In genomic region chr20:277496-277781, GRCh38 we compare ENCODE assay signal across 22 cellular contexts. TPM values are rescaled to one million over a fixed set of nuclear protein-coding genes. Genes with fewer than 3 reads are reported as not detected.
DNase-seq lines count a peak whose midpoint lies in the region; ATAC-seq, FAIRE-seq and TF ChIP-seq lines count a peak whose summit lies in the region.
"Had no signal": no experiment of that assay in that cellular context is flagged by ENCODE, and none has a peak within 500 bp of the region (broad histone marks: within the 10 kb centered on the region; RNA-seq: fewer than 3 reads in every experiment).

No MANE protein-coding gene starts in this region.

- intact Hi-C loops in Panc1 (cut with micrococcal nuclease; ENCODE audit: unreplicated experiment) (no loop called here), sciatic nerve (cut with DNase I) (loop anchor here (10.0 kb wide), 1 partner anchor 57 kb away; no protein-coding TSS in a partner anchor), mammary epithelial cell (cut with micrococcal nuclease) (no loop called here)

- no TSS peak for BruUV-seq in Panc1 (replicated peaks; lab: Mats Ljungman, UMichigan)
- BruUV-seq in mammary epithelial cell (replicated peaks; lab: Mats Ljungman, UMichigan), result no TSS peak

- WGBS in H1 (ENCODE audit: extremely low coverage in 1 of 2, insufficient coverage in 1 of 2, insufficient read length in 1 of 2, insufficient replicate concordance in 2 of 2, low coverage in 1 of 2, low lambda C conversion rate in 2 of 2, missing lambda C conversion rate in 1 of 2), 2 experiments, result 84% methylated on average over 3 of the region's 3 CpGs; no CpG with 5 or more reads in 1 of the 2 experiments
- 64% methylated on average over 2 of the region's 3 CpGs for WGBS in mammary epithelial cell (ENCODE audit: low coverage, missing lambda C conversion rate)

- CTCF ChIA-PET in Panc1 (lab: Charles Lee) (no interaction called here), H1 (lab: Charles Lee; ENCODE audit: partially characterized antibody) (interaction anchor here (1.1 to 6.7 kb wide), 11 partner anchors 10 to 124 kb away, joined by 3 to 63 read pairs (median 6); no protein-coding TSS in a partner anchor), mammary epithelial cell (lab: Charles Lee; ENCODE audit: low non-redundant PET) (no interaction called here)

- ATAC-seq in GM23338 (no peak), Panc1 (0 out of 2 replicates have a peak, but pooled peaks have one; percentile 30), sciatic nerve (no peak), GM18870 (IDR thresholded peaks at IDR 0.05; ENCODE audit: unreplicated experiment) (no peak)
- ATAC-seq: CD8-positive, alpha-beta T cell had no signal

- H3K23ac ChIP-seq in H1 (ENCODE audit: insufficient read length), result no peak overlapping the region

- H3K9me3 ChIP-seq in Panc1 (ENCODE audit: control insufficient read depth, insufficient read depth, low read depth, low read length) (no peaks in the 10 kb centered on the region), H1 (ENCODE audit: insufficient read depth in 2 of 2, low read depth in 1 of 2, low read length in 1 of 2) (no peaks in the 10 kb centered on the region), mammary epithelial cell (replicated peaks; ENCODE audit: insufficient read depth, low read length) (no peaks in the 10 kb centered on the region)
- H3K9me3 ChIP-seq: Caco-2, HAP-1 had no signal

- no peaks in the 10 kb centered on the region for H3K27me3 ChIP-seq in GM23338 (ENCODE audit: insufficient read depth)
- H3K27me3 ChIP-seq in Panc1 (ENCODE audit: control insufficient read depth, insufficient read depth, low read length), result no peaks in the 10 kb centered on the region
- peaks cover 0 to 2% (median under 1%) of the 10 kb centered on the region in 4 experiments; a peak in 2 of 7 replicates for H3K27me3 ChIP-seq in H1 (replicated peaks in 1 of 4; ENCODE audit: control insufficient read depth in 3 of 4, extremely low read depth in 1 of 4, insufficient read depth in 3 of 4, low read length in 3 of 4)
- H3K27me3 ChIP-seq in mammary epithelial cell (ENCODE audit: insufficient read depth, low read length), result peaks cover 2% of the 10 kb centered on the region
- H3K27me3 ChIP-seq: BLaER1 had no signal

- H4K91ac ChIP-seq in H1 (replicated peaks; ENCODE audit: insufficient read length, low read length), result no peak overlapping the region

- no peak overlapping the region for H2BK15ac ChIP-seq in H1 (ENCODE audit: low read length)

- no peak overlapping the region for H4K5ac ChIP-seq in H1 (ENCODE audit: insufficient read length, low read depth, low read length)

- DNase-seq in GM23338 (ENCODE audit: low spot score) (no peak), Panc1 (ENCODE audit: low read depth, low spot score) (no peak), H1 (ENCODE audit: low read depth in 1 of 2, low spot score in 2 of 2) (no peak), sciatic nerve (ENCODE audit: low spot score) (peak; percentile 38), mammary epithelial cell (no peak), GM13976 (ENCODE audit: low spot score) (no peak), T1000 (lab: John Stamatoyannopoulos, UW) (no peak)
- DNase-seq: CD4-positive, CD25-positive, alpha-beta regulatory T cell; CD8-positive, alpha-beta T cell; DMS153; DND-41; GM23248 had no signal

- no peak overlapping the region for H4K8ac ChIP-seq in H1 (ENCODE audit: extremely low read depth, insufficient read depth, low read length)

- peak overlapping the region; percentile 38; the same call in 2 of the 3 replicates for H3K4me3 Mint-ChIP-seq in GM23338
- H3K4me3 Mint-ChIP-seq: CD4-positive, CD25-positive, alpha-beta regulatory T cell; CD8-positive, alpha-beta T cell had no signal

- no peak overlapping the region for H3K4me3 ChIP-seq in GM23338
- H3K4me3 ChIP-seq in Panc1 (ENCODE audit: low read depth in 2 of 2, low read length in 2 of 2), result no peak overlapping the region
- H3K4me3 ChIP-seq in H1 (ENCODE audit: extremely low read depth in 1 of 4, insufficient read depth in 2 of 4, low read depth in 3 of 4, low read length in 4 of 4), result no peak overlapping the region
- H3K4me3 ChIP-seq in mammary epithelial cell (replicated peaks in 1 of 3; ENCODE audit: insufficient read depth in 1 of 3, low read depth in 2 of 3, low read length in 3 of 3), result no peak overlapping the region
- H3K4me3 ChIP-seq: BLaER1, GM23248, HAP-1 had no signal

- no peaks in the 10 kb centered on the region for H3K9me2 ChIP-seq in GM23338 (ENCODE audit: insufficient read depth)

- H3K36me3 Mint-ChIP-seq in GM23338 (ENCODE audit: low read depth), result peaks cover 59% of the 10 kb centered on the region

- H2BK5ac ChIP-seq in H1 (ENCODE audit: low read depth, low read length), result no peak overlapping the region

- no peak overlapping the region for H2AFZ ChIP-seq in GM23338
- no peak overlapping the region for H2AFZ ChIP-seq in H1 (ENCODE audit: low read length)
- no peak overlapping the region for H2AFZ ChIP-seq in mammary epithelial cell (ENCODE audit: low read depth, low read length)
- H2AFZ ChIP-seq: GM23248 had no signal

- H2BK120ac ChIP-seq in H1 (replicated peaks; ENCODE audit: low read depth, low read length), result no peak overlapping the region

- H3K36me3 ChIP-seq in GM23338 (ENCODE audit: insufficient read depth) (0 out of 2 replicates have a peak, but pooled peaks cover 4% of the 10 kb centered on the region), Panc1 (ENCODE audit: control insufficient read depth, insufficient read depth, low read length) (no peaks in the 10 kb centered on the region), H1 (ENCODE audit: control insufficient read depth in 2 of 4, insufficient read depth in 4 of 4, low read length in 3 of 4) (peaks cover 8 to 21% (median 13%) of the 10 kb centered on the region in 4 experiments; a peak in 7 of 8 replicates), mammary epithelial cell (ENCODE audit: insufficient read depth, low read length) (no peaks in the 10 kb centered on the region)
- H3K36me3 ChIP-seq: HAP-1 had no signal

- H4K20me1 ChIP-seq in GM23338 (replicated peaks; ENCODE audit: insufficient read depth), result peaks cover 5% of the 10 kb centered on the region
- H4K20me1 ChIP-seq in H1 (replicated peaks in 1 of 2; ENCODE audit: control insufficient read depth in 1 of 2, insufficient read depth in 2 of 2, low read length in 2 of 2), result peaks cover 2 to 8% of the 10 kb centered on the region in 2 experiments
- no peaks in the 10 kb centered on the region for H4K20me1 ChIP-seq in mammary epithelial cell (ENCODE audit: insufficient read depth, low read length)
- H4K20me1 ChIP-seq: BLaER1 had no signal

- peaks cover 6% of the 10 kb centered on the region; the same call in 1 of the 2 replicates for H3K4me1 ChIP-seq in GM23338 (ENCODE audit: insufficient read depth)
- no peaks in the 10 kb centered on the region for H3K4me1 ChIP-seq in Panc1 (ENCODE audit: control insufficient read depth, insufficient read depth, low read length)
- peaks cover 0 to 4% (median 4%) of the 10 kb centered on the region in 4 experiments; a peak in 4 of 7 replicates for H3K4me1 ChIP-seq in H1 (replicated peaks in 1 of 4; ENCODE audit: control insufficient read depth in 3 of 4, insufficient read depth in 4 of 4, low read length in 3 of 4)
- H3K4me1 ChIP-seq in mammary epithelial cell (ENCODE audit: insufficient read depth, low read length), result no peaks in the 10 kb centered on the region
- H3K4me1 ChIP-seq: Caco-2, HAP-1 had no signal

- no peak for TF ChIP-seq RAD21 in H1 (IDR thresholded peaks at IDR 0.05 in 1 of 2, conservative IDR thresholded peaks at IDR 0.05 in 1 of 2; ENCODE audit: low read depth in 2 of 2, low read length in 2 of 2)

- H3K9me3 Mint-ChIP-seq in GM23338, result 0 out of 3 replicates have a peak, but pooled peaks cover 7% of the 10 kb centered on the region
- H3K9me3 Mint-ChIP-seq: CD8-positive, alpha-beta T cell had no signal

- no peaks in the 10 kb centered on the region; the same call in 1 of the 2 replicates for H3K23me2 ChIP-seq in H1 (ENCODE audit: low read depth, low read length)

- no peak for FAIRE-seq in H1 (lab: Jason Lieb, UNC)
- FAIRE-seq: G401.6, GM12892, H54 had no signal

- POLR2A ChIA-PET in Panc1 (lab: Charles Lee), result no interaction called here
- POLR2A ChIA-PET in H1 (lab: Charles Lee; ENCODE audit: partially characterized antibody), result interaction anchor here (1.8 to 6.1 kb wide), 5 partner anchors 9 to 53 kb away, joined by 5 to 61 read pairs (median 21); partner anchors contain the start of genes SOX12 and ZCCHC3

- H3K56ac ChIP-seq in H1 (replicated peaks; ENCODE audit: insufficient read length, low read depth, low read length), result no peak overlapping the region

- H3K79me1 ChIP-seq in H1 (ENCODE audit: low read depth, low read length), result no peaks in the 10 kb centered on the region; the same call in 1 of the 2 replicates

- H3K79me2 ChIP-seq in GM23338 (replicated peaks; ENCODE audit: insufficient read depth) (no peaks in the 10 kb centered on the region), H1 (ENCODE audit: control insufficient read depth in 1 of 2, insufficient read depth in 2 of 2, low read length in 2 of 2) (no peaks in the 10 kb centered on the region), mammary epithelial cell (ENCODE audit: insufficient read depth, low read length) (no peaks in the 10 kb centered on the region)

- H2BK20ac ChIP-seq in H1 (ENCODE audit: low read length), result no peak overlapping the region

- no peak for TF ChIP-seq POLR2A in H1 (IDR thresholded peaks at IDR 0.05; ENCODE audit: control extremely low read depth in 1 of 2, low read depth in 2 of 2, low read length in 2 of 2)

- H3K27ac ChIP-seq in GM23338 (ENCODE audit: low read depth), result no peak overlapping the region
- H3K27ac ChIP-seq in Panc1 (ENCODE audit: low read length), result no peak overlapping the region
- H3K27ac ChIP-seq in H1 (ENCODE audit: low read depth, low read length), result no peak overlapping the region
- no peak overlapping the region for H3K27ac ChIP-seq in mammary epithelial cell (ENCODE audit: insufficient read depth, low read depth, low read length)
- H3K27ac ChIP-seq: BLaER1, C4-2B, GM23248 had no signal

- in situ Hi-C loops in Panc1 (cut with HindIII; ENCODE audit: low pct_unique_long_range_greater_than_20kb, low sequenced_read_pairs), result no loop called here
- in situ Hi-C loops in mammary epithelial cell (cut with MboI; ENCODE audit: low sequenced_read_pairs in 2 of 2), result no loop called here
- in situ Hi-C loops in GM13976 (cut with MboI; ENCODE audit: low sequenced_read_pairs, unreplicated experiment), result no loop called here

- no peak overlapping the region for H3K4ac ChIP-seq in H1 (replicated peaks; ENCODE audit: insufficient read length, low read depth, low read length)

- peaks cover 22% of the 10 kb centered on the region for H3F3A ChIP-seq in GM23338 (replicated peaks; ENCODE audit: low read depth)

- TF ChIP-seq EP300 in H1 (IDR thresholded peaks at IDR 0.05; ENCODE audit: borderline replicate concordance in 1 of 2, low read depth in 2 of 2, low read length in 2 of 2), result no peak

- TF ChIP-seq CTCF in GM23338 (conservative IDR thresholded peaks at IDR 0.05; ENCODE audit: low read depth in 2 of 2) (no peak), Panc1 (IDR thresholded peaks at IDR 0.05) (no peak), H1 (IDR thresholded peaks at IDR 0.05; ENCODE audit: control extremely low read depth in 1 of 3, insufficient read depth in 1 of 3, low read depth in 1 of 3, low read length in 3 of 3) (no peak), mammary epithelial cell (conservative IDR thresholded peaks at IDR 0.05 in 1 of 2, IDR thresholded peaks at IDR 0.05 in 1 of 2; ENCODE audit: extremely low read depth in 1 of 2, insufficient read depth in 1 of 2, low read depth in 1 of 2, low read length in 2 of 2) (no peak), GM13976 (IDR thresholded peaks at IDR 0.05; ENCODE audit: borderline replicate concordance, control extremely low read depth, extremely low read depth, insufficient read depth, missing control alignments) (no peak)

- peaks cover 15% of the 10 kb centered on the region for H3K27me3 Mint-ChIP-seq in GM23338 (ENCODE audit: insufficient read depth, low read depth, poor library complexity)
- H3K27me3 Mint-ChIP-seq: CD4-positive, CD25-positive, alpha-beta regulatory T cell had no signal

- dilution Hi-C loops in mammary epithelial cell (cut with HindIII; ENCODE audit: low sequenced_read_pairs), result no loop called here

- no peak overlapping the region; the same call in 1 of the 2 replicates for H2BK12ac ChIP-seq in H1 (ENCODE audit: low read depth, low read length)

- no peak overlapping the region for H3K14ac ChIP-seq in H1 (ENCODE audit: insufficient read length)

- no peak overlapping the region for H3K4me2 ChIP-seq in GM23338
- H3K4me2 ChIP-seq in H1 (ENCODE audit: insufficient read depth in 1 of 2, low read depth in 2 of 2, low read length in 2 of 2), result 0 out of 4 replicates have a peak overlapping the region, but pooled peaks of 1 of the 2 experiments have one; percentile 65
- H3K4me2 ChIP-seq in mammary epithelial cell (ENCODE audit: insufficient read depth, low read depth, low read length), result no peak overlapping the region
- H3K4me2 ChIP-seq: BLaER1 had no signal

- no peak overlapping the region for H3K18ac ChIP-seq in H1 (ENCODE audit: extremely low read depth, low read length)

- H3K4me1 Mint-ChIP-seq in GM23338, result peaks cover 8% of the 10 kb centered on the region

- H3K9ac ChIP-seq in H1 (replicated peaks in 1 of 4; ENCODE audit: extremely low read depth in 1 of 4, low read depth in 3 of 4, low read length in 3 of 4) (no peak overlapping the region), mammary epithelial cell (ENCODE audit: insufficient read depth, low read length) (no peak overlapping the region)
- H3K9ac ChIP-seq: BLaER1, GM23248 had no signal

- no peak overlapping the region for H3K27ac Mint-ChIP-seq in GM23338
- H3K27ac Mint-ChIP-seq: CD4-positive, CD25-positive, alpha-beta regulatory T cell; CD8-positive, alpha-beta T cell had no signal

- 0 out of 2 replicates have a peak overlapping the region, but pooled peaks have one; percentile 28 for H2AK5ac ChIP-seq in H1 (ENCODE audit: low read depth, low read length)

RNA-seq across cellular contexts. Expression of gene C20orf96, which starts 13.1 kb away (rescaled TPM):
- 14.6 and 17.8 TPM in 2 replicates for total RNA-seq in GM23338 (2014; rRNA removed; shearing (Covaris generic))
- polyA plus RNA-seq in GM23338 (2016; fragmentation: Nextera tagmentation; extraction: Ambion mirVana), result 29.0 and 36.3 TPM in 2 replicates
- 20.5 TPM for total RNA-seq in Panc1 (2021; ENCODE audit: unreplicated experiment)
- polyA plus RNA-seq in Panc1 (2012; ENCODE audit: insufficient read length), result 22.6 TPM
- 21.0 and 22.7 TPM in 2 replicates for total RNA-seq in H1 (2021; fragmentation: NEBNext Ultra II Directional; extraction: Animal tissue kit (Norgen Biotek cat#: 25700))
- polyA plus RNA-seq in H1 (2011; rRNA removed), result 19.2 and 19.3 TPM in 2 replicates
- polyA plus RNA-seq in H1 (2011; cell fraction: cytosol; rRNA removed), result 21.3 TPM
- polyA plus RNA-seq in H1 (2011; cell fraction: nucleus; rRNA removed), result 22.3 TPM
- polyA plus RNA-seq in H1 (2012, experiment 1 of 2), result 20.5 to 28.5 TPM (median 26.2 TPM) in 4 replicates
- polyA plus RNA-seq in H1 (2012, experiment 2 of 2), result 20.8 TPM
- 23.3 TPM for polyA plus RNA-seq in H1 (2013, experiment 1 of 2)
- polyA plus RNA-seq in H1 (2013, experiment 2 of 2), result 22.8 TPM
- polyA minus RNA-seq in H1 (2011; rRNA and poly(A)+ RNA removed), result 9.5 and 10.5 TPM in 2 replicates
- 7.7 TPM for polyA minus RNA-seq in H1 (2011; cell fraction: cytosol; rRNA and poly(A)+ RNA removed)
- 8.2 TPM for polyA minus RNA-seq in H1 (2011; cell fraction: nucleus; rRNA and poly(A)+ RNA removed)
- total RNA-seq in sciatic nerve, result 8.7 TPM
- 1 to 10 TPM in 1 of 2 donors, under 1 TPM in 1; 0.83 to 2.7 TPM for total RNA-seq in mammary epithelial cell
- 2.3 TPM for polyA plus RNA-seq in mammary epithelial cell
- polyA minus RNA-seq in mammary epithelial cell, result not detected

RNA-seq across cellular contexts. Expression of gene DEFB132, which starts 19.9 kb away (rescaled TPM):
- not detected in 2 replicates for total RNA-seq in GM23338 (2014; rRNA removed; shearing (Covaris generic))
- not detected in 2 replicates for polyA plus RNA-seq in GM23338 (2016; fragmentation: Nextera tagmentation; extraction: Ambion mirVana)
- 0.10 TPM for total RNA-seq in Panc1 (2021; ENCODE audit: unreplicated experiment)
- polyA plus RNA-seq in Panc1 (2012; ENCODE audit: insufficient read length), result 0.10 TPM
- not detected in 2 replicates for total RNA-seq in H1 (2021; fragmentation: NEBNext Ultra II Directional; extraction: Animal tissue kit (Norgen Biotek cat#: 25700))
- not detected in 2 replicates for polyA plus RNA-seq in H1 (2011; rRNA removed)
- not detected for polyA plus RNA-seq in H1 (2011; cell fraction: cytosol; rRNA removed)
- not detected for polyA plus RNA-seq in H1 (2011; cell fraction: nucleus; rRNA removed)
- not detected in 4 replicates for polyA plus RNA-seq in H1 (2012, experiment 1 of 2)
- polyA plus RNA-seq in H1 (2012, experiment 2 of 2), result not detected
- polyA plus RNA-seq in H1 (2013, experiment 1 of 2), result not detected
- not detected for polyA plus RNA-seq in H1 (2013, experiment 2 of 2)
- not detected in 2 replicates for polyA minus RNA-seq in H1 (2011; rRNA and poly(A)+ RNA removed)
- not detected for polyA minus RNA-seq in H1 (2011; cell fraction: cytosol; rRNA and poly(A)+ RNA removed)
- not detected for polyA minus RNA-seq in H1 (2011; cell fraction: nucleus; rRNA and poly(A)+ RNA removed)
- total RNA-seq in sciatic nerve, result not detected
- not detected for total RNA-seq in mammary epithelial cell
- not detected for polyA plus RNA-seq in mammary epithelial cell
- not detected for polyA minus RNA-seq in mammary epithelial cell
- total RNA-seq: A172; A673; Caco-2; CD4-positive, CD25-positive, alpha-beta regulatory T cell; CD8-positive, alpha-beta T cell; GM23248 had no signal
- polyA plus RNA-seq: CD4-positive, CD25-positive, alpha-beta regulatory T cell; GM23248 had no signal

RNA-seq across cellular contexts. Expression of gene ZCCHC3, which starts 19.9 kb away (rescaled TPM):
- 65.8 and 66.3 TPM in 2 replicates for total RNA-seq in GM23338 (2014; rRNA removed; shearing (Covaris generic))
- polyA plus RNA-seq in GM23338 (2016; fragmentation: Nextera tagmentation; extraction: Ambion mirVana) (26.5 and 31.3 TPM in 2 replicates), H1 (2011; rRNA removed) (33.7 and 34.0 TPM in 2 replicates), mammary epithelial cell (6.6 TPM)
- total RNA-seq in Panc1 (2021; ENCODE audit: unreplicated experiment) (18.9 TPM), sciatic nerve (15.6 TPM), mammary epithelial cell (10 to 100 TPM in 1 of 2 donors, 1 to 10 TPM in 1; 9.2 to 11.5 TPM)
- 17.6 TPM for polyA plus RNA-seq in Panc1 (2012; ENCODE audit: insufficient read length)
- 52.4 and 54.0 TPM in 2 replicates for total RNA-seq in H1 (2021; fragmentation: NEBNext Ultra II Directional; extraction: Animal tissue kit (Norgen Biotek cat#: 25700))
- 40.1 TPM for polyA plus RNA-seq in H1 (2011; cell fraction: cytosol; rRNA removed)
- polyA plus RNA-seq in H1 (2011; cell fraction: nucleus; rRNA removed), result 23.6 TPM
- 41.3 to 45.9 TPM (median 42.1 TPM) in 4 replicates for polyA plus RNA-seq in H1 (2012, experiment 1 of 2)
- polyA plus RNA-seq in H1 (2012, experiment 2 of 2), result 43.6 TPM
- polyA plus RNA-seq in H1 (2013, experiment 1 of 2), result 36.6 TPM
- polyA plus RNA-seq in H1 (2013, experiment 2 of 2), result 39.0 TPM
- 14.9 and 15.4 TPM in 2 replicates for polyA minus RNA-seq in H1 (2011; rRNA and poly(A)+ RNA removed)
- polyA minus RNA-seq in H1 (2011; cell fraction: cytosol; rRNA and poly(A)+ RNA removed), result 24.4 TPM
- polyA minus RNA-seq in H1 (2011; cell fraction: nucleus; rRNA and poly(A)+ RNA removed), result 13.9 TPM
- polyA minus RNA-seq in mammary epithelial cell, result 9.7 TPM

RNA-seq across cellular contexts. Expression of gene SOX12, which starts 47.9 kb away (rescaled TPM):
- total RNA-seq in GM23338 (2014; rRNA removed; shearing (Covaris generic)), result 29.0 and 32.0 TPM in 2 replicates
- 14.1 and 16.1 TPM in 2 replicates for polyA plus RNA-seq in GM23338 (2016; fragmentation: Nextera tagmentation; extraction: Ambion mirVana)
- 48.6 TPM for total RNA-seq in Panc1 (2021; ENCODE audit: unreplicated experiment)
- 52.3 TPM for polyA plus RNA-seq in Panc1 (2012; ENCODE audit: insufficient read length)
- 63.0 and 66.1 TPM in 2 replicates for total RNA-seq in H1 (2021; fragmentation: NEBNext Ultra II Directional; extraction: Animal tissue kit (Norgen Biotek cat#: 25700))
- 6.4 and 14.4 TPM in 2 replicates for polyA plus RNA-seq in H1 (2011; rRNA removed)
- 9.3 TPM for polyA plus RNA-seq in H1 (2011; cell fraction: cytosol; rRNA removed)
- 20.6 TPM for polyA plus RNA-seq in H1 (2011; cell fraction: nucleus; rRNA removed)
- 28.3 to 39.1 TPM (median 34.8 TPM) in 4 replicates for polyA plus RNA-seq in H1 (2012, experiment 1 of 2)
- polyA plus RNA-seq in H1 (2012, experiment 2 of 2), result 27.6 TPM
- polyA plus RNA-seq in H1 (2013, experiment 1 of 2), result 34.1 TPM
- 34.4 TPM for polyA plus RNA-seq in H1 (2013, experiment 2 of 2)
- polyA minus RNA-seq in H1 (2011; rRNA and poly(A)+ RNA removed), result 2.9 and 6.2 TPM in 2 replicates
- polyA minus RNA-seq in H1 (2011; cell fraction: cytosol; rRNA and poly(A)+ RNA removed), result 16.2 TPM
- 11.5 TPM for polyA minus RNA-seq in H1 (2011; cell fraction: nucleus; rRNA and poly(A)+ RNA removed)
- 17.0 TPM for total RNA-seq in sciatic nerve
- 1 to 10 TPM; 3.7 to 6.2 TPM for total RNA-seq in mammary epithelial cell
- 2.0 TPM for polyA plus RNA-seq in mammary epithelial cell
- polyA minus RNA-seq in mammary epithelial cell, result 1.3 TPM

RNA-seq across cellular contexts. Expression of gene DEFB129, which starts 50.4 kb away (rescaled TPM):
- not detected in 2 replicates for total RNA-seq in GM23338 (2014; rRNA removed; shearing (Covaris generic))
- not detected in 2 replicates for polyA plus RNA-seq in GM23338 (2016; fragmentation: Nextera tagmentation; extraction: Ambion mirVana)
- total RNA-seq in Panc1 (2021; ENCODE audit: unreplicated experiment), result not detected
- not detected for polyA plus RNA-seq in Panc1 (2012; ENCODE audit: insufficient read length)
- not detected in 2 replicates for total RNA-seq in H1 (2021; fragmentation: NEBNext Ultra II Directional; extraction: Animal tissue kit (Norgen Biotek cat#: 25700))
- not detected in 2 replicates for polyA plus RNA-seq in H1 (2011; rRNA removed)
- not detected for polyA plus RNA-seq in H1 (2011; cell fraction: cytosol; rRNA removed)
- not detected for polyA plus RNA-seq in H1 (2011; cell fraction: nucleus; rRNA removed)
- polyA plus RNA-seq in H1 (2012, experiment 1 of 2), result not detected in 4 replicates
- not detected for polyA plus RNA-seq in H1 (2012, experiment 2 of 2)
- not detected for polyA plus RNA-seq in H1 (2013, experiment 1 of 2)
- not detected for polyA plus RNA-seq in H1 (2013, experiment 2 of 2)
- not detected in 2 replicates for polyA minus RNA-seq in H1 (2011; rRNA and poly(A)+ RNA removed)
- not detected for polyA minus RNA-seq in H1 (2011; cell fraction: cytosol; rRNA and poly(A)+ RNA removed)
- polyA minus RNA-seq in H1 (2011; cell fraction: nucleus; rRNA and poly(A)+ RNA removed), result not detected
- total RNA-seq in sciatic nerve, result not detected
- not detected for total RNA-seq in mammary epithelial cell
- not detected for polyA plus RNA-seq in mammary epithelial cell
- not detected for polyA minus RNA-seq in mammary epithelial cell
- total RNA-seq: A172; A673; Caco-2; CD4-positive, CD25-positive, alpha-beta regulatory T cell; CD8-positive, alpha-beta T cell; GM23248 had no signal
- polyA plus RNA-seq: CD4-positive, CD25-positive, alpha-beta regulatory T cell; GM23248 had no signal
